8 cellular contexts compared by ENCODE assay signal in the genomic region with DNA sequence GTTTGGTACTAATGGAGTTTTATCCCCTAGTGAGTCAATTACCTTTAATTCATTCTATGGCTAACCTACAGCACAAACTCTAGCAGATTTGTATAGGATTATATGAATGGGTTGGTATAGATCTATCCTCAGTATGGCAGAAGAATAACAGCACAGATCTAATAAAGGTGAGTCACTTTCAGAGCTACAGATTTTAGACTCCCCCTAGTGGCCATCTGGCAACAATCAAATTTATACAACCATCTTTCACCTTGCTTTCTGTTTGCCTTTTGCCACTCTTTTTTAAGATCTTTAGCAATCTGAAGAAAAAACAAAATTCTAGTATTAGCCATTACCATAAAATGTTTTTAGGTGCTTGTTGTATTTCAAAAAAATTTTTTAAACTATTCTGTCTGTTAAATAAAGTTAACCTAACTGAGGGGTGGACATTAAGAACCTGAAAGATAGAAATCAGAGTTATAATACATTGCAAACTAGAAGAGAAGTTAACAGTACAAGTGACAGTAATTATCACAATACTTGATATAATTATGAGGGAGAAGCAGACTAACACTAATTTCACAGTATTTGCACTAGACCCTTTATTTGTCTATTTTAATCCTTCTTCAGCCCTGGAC. TPM values are rescaled to one million over a fixed set of nuclear protein-coding genes. Genes with fewer than 3 reads are reported as not detected.
DNase-seq lines count a peak whose midpoint lies in the region; ATAC-seq and TF ChIP-seq lines count a peak whose summit lies in the region.

No MANE protein-coding gene starts in this region.

- no peaks in the 10 kb centered on the region for H3K4me1 ChIP-seq in iPS DF 6.9 (ENCODE audit: control insufficient read depth, insufficient read depth, low read length)
- peaks cover 0 to 7% (median 0%) of the 10 kb centered on the region in 4 donors for H3K4me1 ChIP-seq in stomach

- peak in 5 of 7 experiments; percentile 44 to 89 (median 57) for TF ChIP-seq CTCF in stomach (IDR thresholded peaks at IDR 0.05)

- H3K4me3 ChIP-seq in iPS DF 6.9 (ENCODE audit: low read length), result no peak overlapping the region
- no peak overlapping the region for H3K4me3 ChIP-seq in stomach

- peak; percentile 73 for ATAC-seq in GM19035 (IDR thresholded peaks at IDR 0.05; ENCODE audit: unreplicated experiment)
- ATAC-seq in HG03280 (IDR thresholded peaks at IDR 0.05; ENCODE audit: unreplicated experiment), result peak; percentile 68

- DNase-seq in NCI-H187 treated with DMSO at 0.1 percent for 48 hours (lab: John Stamatoyannopoulos, UW) (peak; percentile 19), NCI-H187 (lab: John Stamatoyannopoulos, UW) (no peak), NCI-H460 (ENCODE audit: extremely low read depth, low read depth) (peak; percentile 41), amniotic epithelial cell (ENCODE audit: low read depth) (peak; percentile 55), iPS DF 6.9 (ENCODE audit: low read depth, low spot score) (peak; percentile 16), stomach (no peak)

- intact Hi-C loops in stomach (cut with DNase I; ENCODE audit: low total_unique reads), result no loop called here

- H3K27ac ChIP-seq in iPS DF 6.9 (ENCODE audit: low read length) (no peak overlapping the region), stomach (no peak overlapping the region)

- no peaks in the 10 kb centered on the region; the same call in 1 of the 2 replicates for H3K36me3 ChIP-seq in iPS DF 6.9 (ENCODE audit: control insufficient read depth, insufficient read depth, low read length)
- no peaks in the 10 kb centered on the region for H3K36me3 ChIP-seq in stomach

- H3K9me3 ChIP-seq in iPS DF 6.9 (ENCODE audit: control insufficient read depth, insufficient read depth, low read length) (no peaks in the 10 kb centered on the region), stomach (no peaks in the 10 kb centered on the region)

- TF ChIP-seq POLR2A in stomach (IDR thresholded peaks at IDR 0.05), result no peak

- H3K27me3 ChIP-seq in iPS DF 6.9 (ENCODE audit: control insufficient read depth, insufficient read depth, low read length), result no peaks in the 10 kb centered on the region
- H3K27me3 ChIP-seq in stomach, result no peaks in the 10 kb centered on the region

- TF ChIP-seq EP300 in stomach (IDR thresholded peaks at IDR 0.05), result no peak

RNA-seq across cellular contexts. Expression of a gene that starts 25.8 kb away (rescaled TPM):
- total RNA-seq in NCI-H460 (2014; rRNA removed; shearing (Covaris generic)), result 10.9 and 12.8 TPM in 2 replicates
- polyA plus RNA-seq in NCI-H460 (2014; cell fraction: nucleus; rRNA removed), result 20.2 and 22.0 TPM in 2 replicates
- 1 to 10 TPM in 2 of 5 donors, not detected in 3; 1.6 to 2.6 TPM for total RNA-seq in stomach
- 1 to 10 TPM in 2 of 3 donors, under 1 TPM in 1; 0.31 to 1.6 (median 1.0) TPM for polyA plus RNA-seq in stomach

RNA-seq across cellular contexts. Expression of a gene that starts 27.1 kb away (rescaled TPM):
- 65.2 and 67.9 TPM in 2 replicates for total RNA-seq in NCI-H460 (2014; rRNA removed; shearing (Covaris generic))
- polyA plus RNA-seq in NCI-H460 (2014; cell fraction: nucleus; rRNA removed), result 48.1 and 62.4 TPM in 2 replicates
- 10 to 100 TPM in 4 of 5 donors, 1 to 10 TPM in 1; 6.4 to 70.1 (median 33.8) TPM for total RNA-seq in stomach
- 10 to 100 TPM; 16.9 to 38.8 (median 25.5) TPM for polyA plus RNA-seq in stomach

Comparison
In these comparisons a context has a peak if more than half of its experiments do, and no peak if none do; other contexts are left out.
1. DNase-seq: peak in NCI-H187 treated with DMSO at 0.1 percent for 48 hours (single experiment), NCI-H460 (single experiment), amniotic epithelial cell (single experiment) and iPS DF 6.9 (single experiment); none in NCI-H187 (0 of 2) and stomach (single experiment).